Comparison of ENCODE assay signal across 1 cellular context in genomic region chr19:40662925-40663711, GRCh38.
TF ChIP-seq lines count a peak whose summit lies in the region.

No MANE protein-coding gene starts in this region.

TF ChIP-seq in K562, 482 proteins besides CTCF, POLR2A, EP300 and RAD21 (continued from another document and continues in another):
- TF ChIP-seq HOMEZ (CRISPR knock-in tag; IDR thresholded peaks at IDR 0.05) (no peak), ATF2 (CRISPR knock-in tag; IDR thresholded peaks at IDR 0.05) (no peak), MEF2A (IDR thresholded peaks at IDR 0.05; ENCODE audit: control insufficient read depth, low read depth, low read length) (no peak), ZSCAN32 (CRISPR knock-in tag; IDR thresholded peaks at IDR 0.05) (no peak), SMARCE1 (IDR thresholded peaks at IDR 0.05) (no peak), POLR2H (tag; IDR thresholded peaks at IDR 0.05; ENCODE audit: low read depth) (no peak), SPI1 (IDR thresholded peaks at IDR 0.05; ENCODE audit: borderline replicate concordance, low read depth, low read length) (no peak), ZNF134 (CRISPR knock-in tag; conservative IDR thresholded peaks at IDR 0.05) (no peak), JUN (IDR thresholded peaks at IDR 0.05; ENCODE audit: borderline replicate concordance, low read depth, low read length) (peak; percentile 75; the same call in 1 of the 2 replicates), JUN (CRISPR knock-in tag; IDR thresholded peaks at IDR 0.05; ENCODE audit: borderline replicate concordance) (no peak; the same call in 1 of the 2 replicates), DACH1 (IDR thresholded peaks at IDR 0.05; ENCODE audit: partially characterized antibody) (peak; percentile 34), TEAD1 (CRISPR knock-in tag; IDR thresholded peaks at IDR 0.05) (peak in 1 of 2 experiments; percentile 84; a peak in 1 of 4 replicates), MECOM (CRISPR knock-in tag; IDR thresholded peaks at IDR 0.05) (no peak), MXI1 (IDR thresholded peaks at IDR 0.05; ENCODE audit: low read depth, low read length) (peak; percentile 86), THRAP3 (IDR thresholded peaks at IDR 0.05; ENCODE audit: borderline replicate concordance) (no peak), U2AF2 (optimal IDR thresholded peaks at IDR 0.05; ENCODE audit: low read depth, low read length) (no peak), ZNF785 (CRISPR knock-in tag; IDR thresholded peaks at IDR 0.05) (no peak), ZNF124 (CRISPR knock-in tag; IDR thresholded peaks at IDR 0.05) (no peak), THAP7 (CRISPR knock-in tag; IDR thresholded peaks at IDR 0.05) (no peak), ZBTB2 (IDR thresholded peaks at IDR 0.05) (peak; percentile 68), PYGO2 (tag; IDR thresholded peaks at IDR 0.05) (no peak), NELFE (IDR thresholded peaks at IDR 0.05; ENCODE audit: insufficient read depth, insufficient read length) (no peak), FOXK2 (conservative IDR thresholded peaks at IDR 0.05 in 1 of 2, IDR thresholded peaks at IDR 0.05 in 1 of 2; ENCODE audit: low read depth in 2 of 2) (0 out of 4 replicates have a peak, but pooled peaks have one; percentile 22 to 40), C11orf30 (IDR thresholded peaks at IDR 0.05; ENCODE audit: low read depth) (no peak; the same call in 1 of the 2 replicates), ZNF780A (CRISPR knock-in tag; IDR thresholded peaks at IDR 0.05) (no peak), BRD9 (IDR thresholded peaks at IDR 0.05; ENCODE audit: low read depth, partially characterized antibody) (no peak), ZFP1 (CRISPR knock-in tag; IDR thresholded peaks at IDR 0.05) (no peak), CHD7 (IDR thresholded peaks at IDR 0.05; ENCODE audit: low read depth, low read length) (no peak), ESRRB (CRISPR knock-in tag; IDR thresholded peaks at IDR 0.05; ENCODE audit: borderline replicate concordance) (no peak), TSC22D4 (tag; IDR thresholded peaks at IDR 0.05) (no peak), HSF4 (CRISPR knock-in tag; IDR thresholded peaks at IDR 0.05; ENCODE audit: borderline replicate concordance) (no peak), RBM22 (IDR thresholded peaks at IDR 0.05; ENCODE audit: low read depth, low read length, poor library complexity, severe bottlenecking) (no peak), ZFP30 (CRISPR knock-in tag; IDR thresholded peaks at IDR 0.05; ENCODE audit: borderline replicate concordance) (no peak), RFX5 (IDR thresholded peaks at IDR 0.05; ENCODE audit: low read depth, low read length) (no peak), SMAD1 (IDR thresholded peaks at IDR 0.05; ENCODE audit: low read depth, low read length, partially characterized antibody) (peak; percentile 18), CTCFL (IDR thresholded peaks at IDR 0.05; ENCODE audit: borderline replicate concordance, insufficient read depth, low read depth, low read length, poor library complexity, severe bottlenecking) (peak; percentile 67), ETS2 (tag; IDR thresholded peaks at IDR 0.05; ENCODE audit: borderline replicate concordance, poor library complexity, severe bottlenecking) (no peak), MLX (CRISPR knock-in tag; conservative IDR thresholded peaks at IDR 0.05) (0 out of 4 replicates have a peak, but pooled peaks of 1 of the 2 experiments have one; percentile 52), GTF2B (IDR thresholded peaks at IDR 0.05; ENCODE audit: extremely low read depth, insufficient read length) (no peak), POU5F1 (IDR thresholded peaks at IDR 0.05; ENCODE audit: borderline replicate concordance, low read depth, low read length, partially characterized antibody) (no peak), ZNF165 (CRISPR knock-in tag; IDR thresholded peaks at IDR 0.05; ENCODE audit: borderline replicate concordance) (no peak), USF1 (CRISPR knock-in tag; IDR thresholded peaks at IDR 0.05) (peak; percentile 98), TRIM28 (IDR thresholded peaks at IDR 0.05) (no peak), KHSRP (IDR thresholded peaks at IDR 0.05) (no peak)
